In the genomic region with DNA sequence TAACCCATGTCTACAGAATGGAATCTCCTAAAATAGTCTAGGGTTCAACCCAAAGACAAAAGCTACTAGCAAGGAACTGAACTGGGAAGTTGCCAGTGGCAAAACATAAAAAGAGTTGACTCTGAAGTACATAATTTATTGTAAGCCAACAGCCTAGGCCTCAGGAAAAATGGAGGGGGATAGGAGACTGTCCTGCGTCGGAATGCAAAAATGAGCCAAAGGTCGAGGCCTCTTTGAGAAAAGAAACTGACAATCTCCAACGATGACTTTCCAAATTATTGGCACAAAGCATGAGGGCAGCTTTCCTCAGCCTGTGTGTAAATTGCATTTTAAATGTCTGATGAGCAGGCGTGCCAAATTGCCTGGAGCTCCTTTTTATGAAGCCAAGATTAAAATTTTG, we compare ENCODE assay signal across 10 cellular contexts. TPM values are rescaled to one million over a fixed set of nuclear protein-coding genes. Genes with fewer than 3 reads are reported as not detected.
DNase-seq lines count a peak whose midpoint lies in the region; ATAC-seq and TF ChIP-seq lines count a peak whose summit lies in the region.
"Had no signal": no experiment of that assay in that cellular context is flagged by ENCODE, and none has a peak within 500 bp of the region (broad histone marks: within the 10 kb centered on the region; RNA-seq: fewer than 3 reads in every experiment).

No MANE protein-coding gene starts in this region.

- H3K4me1 ChIP-seq in HCT116 (ENCODE audit: control insufficient read depth in 1 of 2, insufficient read depth in 2 of 2, low read length in 2 of 2): peaks cover 22 to 55% of the 10 kb centered on the region in 2 experiments
- H3K4me1 ChIP-seq in hepatocyte (ENCODE audit: insufficient read depth): peaks cover 27% of the 10 kb centered on the region
- peaks cover 40 to 67% (median 63%) of the 10 kb centered on the region in 4 donors for H3K4me1 ChIP-seq in stomach

- no TSS peak for BruUV-seq in HCT116 (replicated peaks; lab: Mats Ljungman, UMichigan)

- H3K4me3 ChIP-seq in HCT116 (replicated peaks in 1 of 2; ENCODE audit: low read depth in 1 of 2, low read length in 2 of 2) (peak overlapping the region; percentile 72 to 80), hepatocyte (no peak overlapping the region), stomach (peak overlapping the region; percentile 56 to 61 (median 58))

- H4K20me1 ChIP-seq in HCT116 (ENCODE audit: insufficient read depth) (no peaks in the 10 kb centered on the region), hepatocyte (ENCODE audit: insufficient read depth, poor library complexity, severe bottlenecking) (no peaks in the 10 kb centered on the region)

- no peak for TF ChIP-seq CTCF in HCT116 (IDR thresholded peaks at IDR 0.05 in 2 of 3, conservative IDR thresholded peaks at IDR 0.05 in 1 of 3; ENCODE audit: borderline replicate concordance in 1 of 3, insufficient read depth in 1 of 3, low read depth in 2 of 3, low read length in 2 of 3)
- TF ChIP-seq CTCF in hepatocyte (IDR thresholded peaks at IDR 0.05; ENCODE audit: poor library complexity): no peak
- TF ChIP-seq CTCF in stomach (IDR thresholded peaks at IDR 0.05): no peak

- H3K9ac ChIP-seq in HCT116 (ENCODE audit: low read length): peak overlapping the region; percentile 81

- intact Hi-C loops in HCT116 (cut with micrococcal nuclease): loop anchor here (1.0 to 10.0 kb wide), 7 partner anchors 265 to 1349 kb away; no protein-coding TSS in a partner anchor
- intact Hi-C loops in stomach (cut with DNase I; ENCODE audit: low total_unique reads): no loop called here

- WGBS in hepatocyte (ENCODE audit: low lambda C conversion rate, missing lambda C conversion rate): 51% methylated on average over 5 of the region's 5 CpGs
- WGBS in stomach, 5 donors: 25 to 43% (median 40%) methylated on average over 5 of the region's 5 CpGs

- DNase-seq in HCT116 (ENCODE audit: low read depth, low spot score) (no peak), amniotic epithelial cell (ENCODE audit: low read depth) (peak; percentile 30), hepatocyte (ENCODE audit: low spot score) (no peak), stomach (no peak), HPDE6-E6E7 (ENCODE audit: extremely low spot score) (no peak), T-helper 2 cell (no peak), NCI-H146 treated with DMSO at 0.1 percent for 48 hours (lab: John Stamatoyannopoulos, UW; ENCODE audit: unreplicated experiment) (no peak)

- TF ChIP-seq EP300 in stomach (IDR thresholded peaks at IDR 0.05): no peak

- RAD21 ChIA-PET in HCT116 (lab: Charles Lee; ENCODE audit: low non-redundant PET in 1 of 2, low total read pairs in 2 of 2, uncharacterized antibody in 2 of 2, unreplicated experiment in 2 of 2): interaction anchor here in 1 of 2 experiments (0.5 to 1.5 kb wide), 3 partner anchors 96 to 1817 kb away, joined by 3 to 4 read pairs (median 3); no protein-coding TSS in a partner anchor

- H3K36me3 ChIP-seq in HCT116 (ENCODE audit: control insufficient read depth in 1 of 2, insufficient read depth in 2 of 2, low read length in 2 of 2): no peaks in the 10 kb centered on the region
- no peaks in the 10 kb centered on the region for H3K36me3 ChIP-seq in hepatocyte (replicated peaks; ENCODE audit: insufficient read depth, low read depth)
- H3K36me3 ChIP-seq in stomach: no peaks in the 10 kb centered on the region
- H3K36me3 ChIP-seq: cardiac muscle cell had no signal

- POLR2A ChIA-PET in HCT116 (lab: Charles Lee): no interaction called here

- TF ChIP-seq POLR2A in HCT116 (IDR thresholded peaks at IDR 0.05; ENCODE audit: borderline replicate concordance, extremely low read depth, insufficient read depth, insufficient read length) (no peak), stomach (IDR thresholded peaks at IDR 0.05) (no peak)

- H2AFZ ChIP-seq in HCT116 (ENCODE audit: low read depth, low read length, poor library complexity, severe bottlenecking) (no peak overlapping the region), hepatocyte (no peak overlapping the region)

- no peaks in the 10 kb centered on the region for H3K9me3 ChIP-seq in HCT116 (ENCODE audit: control insufficient read depth in 1 of 2, insufficient read depth in 1 of 2, low read depth in 1 of 2, low read length in 2 of 2)
- no peaks in the 10 kb centered on the region for H3K9me3 ChIP-seq in hepatocyte (ENCODE audit: low read depth)
- H3K9me3 ChIP-seq in stomach: no peaks in the 10 kb centered on the region

- CTCF ChIA-PET in HCT116 (lab: Charles Lee): interaction anchor here (0.8 to 3.9 kb wide), 18 partner anchors 8 to 1466 kb away, joined by 3 to 25 read pairs (median 6); no protein-coding TSS in a partner anchor

- H3K79me2 ChIP-seq in HCT116 (ENCODE audit: insufficient read depth, low read length): peaks cover 67% of the 10 kb centered on the region
- H3K79me2 ChIP-seq in hepatocyte: no peaks in the 10 kb centered on the region

- TF ChIP-seq RAD21 in HCT116 (IDR thresholded peaks at IDR 0.05; ENCODE audit: low read depth): no peak

- no peaks in the 10 kb centered on the region for H3K9me2 ChIP-seq in HCT116 (ENCODE audit: insufficient read depth)
- H3K9me2 ChIP-seq in hepatocyte (replicated peaks; ENCODE audit: insufficient read depth): no peaks in the 10 kb centered on the region

- H3K27me3 ChIP-seq in HCT116 (ENCODE audit: insufficient read depth, low read length) (no peaks in the 10 kb centered on the region), hepatocyte (peaks cover 69% of the 10 kb centered on the region), stomach (peaks cover 3 to 69% (median 57%) of the 10 kb centered on the region in 3 donors)

- H3K4me2 ChIP-seq in HCT116 (ENCODE audit: low read length) (peak overlapping the region; percentile 87), hepatocyte (peak overlapping the region; percentile 87)

- H3K27ac ChIP-seq in HCT116 (ENCODE audit: low read depth, low read length) (peak overlapping the region; percentile 76), hepatocyte (no peak overlapping the region), stomach (peak overlapping the region in 4 of 5 donors; percentile 18 to 89 (median 84))
- H3K27ac ChIP-seq: cardiac muscle cell had no signal

- ATAC-seq in HCT116: no peak
- ATAC-seq: stimulated activated effector memory CD8-positive, alpha-beta T cell treated with anti-CD3 and anti-CD28 coated beads, Interleukin-12 subunit alpha, Interleukin-12 subunit beta, amount 100 ng/mL, for 72 hours had no signal

TF ChIP-seq in HCT116, 20 proteins besides CTCF, POLR2A, EP300 and RAD21 (continues in another document):
- TF ChIP-seq, protein P1, sequence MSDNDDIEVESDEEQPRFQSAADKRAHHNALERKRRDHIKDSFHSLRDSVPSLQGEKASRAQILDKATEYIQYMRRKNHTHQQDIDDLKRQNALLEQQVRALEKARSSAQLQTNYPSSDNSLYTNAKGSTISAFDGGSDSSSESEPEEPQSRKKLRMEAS (IDR thresholded peaks at IDR 0.05): no peak
- no peak for TF ChIP-seq CBX3 (IDR thresholded peaks at IDR 0.05; ENCODE audit: low read depth)
- no peak for TF ChIP-seq ELF1 (IDR thresholded peaks at IDR 0.05; ENCODE audit: borderline replicate concordance, low read depth)
- TF ChIP-seq SIN3A (IDR thresholded peaks at IDR 0.05; ENCODE audit: low read depth): no peak
- TF ChIP-seq, protein P2, sequence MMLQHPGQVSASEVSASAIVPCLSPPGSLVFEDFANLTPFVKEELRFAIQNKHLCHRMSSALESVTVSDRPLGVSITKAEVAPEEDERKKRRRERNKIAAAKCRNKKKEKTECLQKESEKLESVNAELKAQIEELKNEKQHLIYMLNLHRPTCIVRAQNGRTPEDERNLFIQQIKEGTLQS (IDR thresholded peaks at IDR 0.05): no peak
- no peak for TF ChIP-seq SP1 (IDR thresholded peaks at IDR 0.05; ENCODE audit: low read depth)
- no peak for TF ChIP-seq ZFX (IDR thresholded peaks at IDR 0.05)
- no peak for TF ChIP-seq ZNF274 (IDR thresholded peaks at IDR 0.05; ENCODE audit: low read depth, low read length)
- TF ChIP-seq CEBPB (IDR thresholded peaks at IDR 0.05; ENCODE audit: low read depth): no peak
- no peak for TF ChIP-seq EGR1 (IDR thresholded peaks at IDR 0.05; ENCODE audit: low read depth)
- TF ChIP-seq, protein P3, sequence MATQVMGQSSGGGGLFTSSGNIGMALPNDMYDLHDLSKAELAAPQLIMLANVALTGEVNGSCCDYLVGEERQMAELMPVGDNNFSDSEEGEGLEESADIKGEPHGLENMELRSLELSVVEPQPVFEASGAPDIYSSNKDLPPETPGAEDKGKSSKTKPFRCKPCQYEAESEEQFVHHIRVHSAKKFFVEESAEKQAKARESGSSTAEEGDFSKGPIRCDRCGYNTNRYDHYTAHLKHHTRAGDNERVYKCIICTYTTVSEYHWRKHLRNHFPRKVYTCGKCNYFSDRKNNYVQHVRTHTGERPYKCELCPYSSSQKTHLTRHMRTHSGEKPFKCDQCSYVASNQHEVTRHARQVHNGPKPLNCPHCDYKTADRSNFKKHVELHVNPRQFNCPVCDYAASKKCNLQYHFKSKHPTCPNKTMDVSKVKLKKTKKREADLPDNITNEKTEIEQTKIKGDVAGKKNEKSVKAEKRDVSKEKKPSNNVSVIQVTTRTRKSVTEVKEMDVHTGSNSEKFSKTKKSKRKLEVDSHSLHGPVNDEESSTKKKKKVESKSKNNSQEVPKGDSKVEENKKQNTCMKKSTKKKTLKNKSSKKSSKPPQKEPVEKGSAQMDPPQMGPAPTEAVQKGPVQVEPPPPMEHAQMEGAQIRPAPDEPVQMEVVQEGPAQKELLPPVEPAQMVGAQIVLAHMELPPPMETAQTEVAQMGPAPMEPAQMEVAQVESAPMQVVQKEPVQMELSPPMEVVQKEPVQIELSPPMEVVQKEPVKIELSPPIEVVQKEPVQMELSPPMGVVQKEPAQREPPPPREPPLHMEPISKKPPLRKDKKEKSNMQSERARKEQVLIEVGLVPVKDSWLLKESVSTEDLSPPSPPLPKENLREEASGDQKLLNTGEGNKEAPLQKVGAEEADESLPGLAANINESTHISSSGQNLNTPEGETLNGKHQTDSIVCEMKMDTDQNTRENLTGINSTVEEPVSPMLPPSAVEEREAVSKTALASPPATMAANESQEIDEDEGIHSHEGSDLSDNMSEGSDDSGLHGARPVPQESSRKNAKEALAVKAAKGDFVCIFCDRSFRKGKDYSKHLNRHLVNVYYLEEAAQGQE (IDR thresholded peaks at IDR 0.05; ENCODE audit: low read depth): no peak
- TF ChIP-seq EZH2phosphoT487 (IDR thresholded peaks at IDR 0.05; ENCODE audit: borderline replicate concordance): no peak
- TF ChIP-seq EZH2 (IDR thresholded peaks at IDR 0.05): no peak

RNA-seq across cellular contexts. Expression of a gene that starts 2.1 kb away (rescaled TPM):
- total RNA-seq in HCT116 (2021; ENCODE audit: unreplicated experiment) (23.5 TPM), hepatocyte (48.4 and 49.0 TPM in 2 replicates), stomach (100 to 1,000 TPM in 1 of 5 donors, 10 to 100 TPM in 4; 20.3 to 170 (median 32.6) TPM)
- polyA plus RNA-seq in HCT116 (2012): 15.2 and 21.1 TPM in 2 replicates
- polyA plus RNA-seq in hepatocyte (9.2 and 13.3 TPM in 2 replicates), stomach (1 to 10 TPM; 3.4 to 9.6 (median 3.7) TPM)
- total RNA-seq: G401 had no signal

RNA-seq across cellular contexts. Expression of a gene that starts 39.9 kb away (rescaled TPM):
- total RNA-seq in HCT116 (2021; ENCODE audit: unreplicated experiment) (600 TPM), hepatocyte (167 and 465 TPM in 2 replicates), stomach (1,000 to 10,000 TPM in 1 of 5 donors, 100 to 1,000 TPM in 3, 10 to 100 TPM in 1; 27.8 to 1,121 (median 184) TPM)
- polyA plus RNA-seq in HCT116 (2012): 297 and 388 TPM in 2 replicates
- polyA plus RNA-seq in hepatocyte (635 and 703 TPM in 2 replicates), stomach (1,000 to 10,000 TPM in 1 of 3 donors, 100 to 1,000 TPM in 2; 566 to 1,513 (median 657) TPM)
